ENCODE assay signal across 9 cellular contexts in the genomic region with DNA sequence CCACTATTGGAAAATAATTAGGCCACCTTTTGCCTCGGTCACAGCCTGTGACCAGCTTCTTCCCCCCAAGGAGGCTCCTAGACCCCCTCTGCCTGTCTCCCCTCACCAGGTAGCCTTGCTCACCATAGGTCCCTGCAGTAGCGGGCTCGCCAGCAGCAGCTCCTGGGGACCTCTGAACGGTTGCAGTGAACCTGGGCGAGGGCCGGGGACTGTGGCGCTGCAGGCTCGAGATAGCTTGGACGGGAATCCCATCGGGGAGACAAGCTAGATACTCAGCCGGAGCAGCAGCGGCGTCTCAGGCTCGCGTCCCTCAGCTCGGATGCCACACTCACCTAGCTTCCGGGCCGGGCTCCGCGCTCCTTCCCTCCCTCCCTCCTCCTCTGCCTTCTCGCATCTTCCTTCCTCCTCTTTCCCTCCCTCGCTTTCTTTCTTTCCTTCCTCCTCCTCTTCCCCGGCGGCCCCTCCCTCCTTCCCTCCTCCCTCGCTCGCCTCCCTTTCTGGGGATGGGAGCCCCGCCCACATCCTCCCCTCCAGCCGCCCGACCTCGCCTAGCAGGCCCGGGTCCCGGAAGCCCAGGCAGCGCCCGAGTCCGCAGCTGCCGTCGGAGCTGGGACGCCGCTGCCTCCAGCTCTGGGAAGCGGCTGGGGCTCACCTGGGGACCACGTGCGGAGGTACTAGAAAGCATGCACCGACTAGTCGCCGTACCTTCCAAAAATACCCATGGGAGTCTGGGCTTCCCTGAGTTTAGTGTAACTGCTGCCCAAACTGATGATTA. TPM values are rescaled to one million over a fixed set of nuclear protein-coding genes. Genes with fewer than 3 reads are reported as not detected.
DNase-seq lines count a peak whose midpoint lies in the region; ATAC-seq, FAIRE-seq and TF ChIP-seq lines count a peak whose summit lies in the region.
"Had no signal": no experiment of that assay in that cellular context is flagged by ENCODE, and none has a peak within 500 bp of the region (broad histone marks: within the 10 kb centered on the region; RNA-seq: fewer than 3 reads in every experiment).

A gene (minus strand): TSS at position 399 of the 775 bp plus-strand sequence. CDS start 4,603 bp downstream, outside the sequence.

- no peaks in the 10 kb centered on the region for H3K36me3 ChIP-seq in CD8-positive, alpha-beta T cell (ENCODE audit: insufficient read depth, low read length)
- peaks cover 4% of the 10 kb centered on the region for H3K36me3 ChIP-seq in left ventricle myocardium inferior

- CTCF ChIA-PET in CD8-positive, alpha-beta T cell (lab: Charles Lee): no interaction called here

- no peak for TF ChIP-seq CTCF in CD8-positive, alpha-beta T cell (IDR thresholded peaks at IDR 0.05)
- TF ChIP-seq CTCF in left ventricle myocardium inferior (IDR thresholded peaks at IDR 0.05; ENCODE audit: borderline replicate concordance): no peak

- no peaks in the 10 kb centered on the region for H3K9me3 Mint-ChIP-seq in CD8-positive, alpha-beta T cell
- no peaks in the 10 kb centered on the region for H3K9me3 Mint-ChIP-seq in activated naive CD8-positive, alpha-beta T cell (ENCODE audit: low read depth)

- no peak within 1 kb of the TSS for H3K27ac ChIP-seq in CD8-positive, alpha-beta T cell (ENCODE audit: low read depth, low read length)
- H3K27ac ChIP-seq in left ventricle myocardium inferior (replicated peaks): peak within 1 kb of the TSS; percentile 95
- H3K27ac ChIP-seq: HL-60 had no signal

- no peaks in the 10 kb centered on the region for H3K9me3 ChIP-seq in CD8-positive, alpha-beta T cell (ENCODE audit: low read length)
- H3K9me3 ChIP-seq in left ventricle myocardium inferior (replicated peaks): no peaks in the 10 kb centered on the region

- peaks cover 35% of the 10 kb centered on the region for H3K4me1 Mint-ChIP-seq in CD8-positive, alpha-beta T cell (ENCODE audit: low read depth)
- peaks cover 36% of the 10 kb centered on the region for H3K4me1 Mint-ChIP-seq in activated naive CD8-positive, alpha-beta T cell (ENCODE audit: low read depth)

- H3K36me3 Mint-ChIP-seq in CD8-positive, alpha-beta T cell: no peaks in the 10 kb centered on the region
- no peaks in the 10 kb centered on the region for H3K36me3 Mint-ChIP-seq in activated naive CD8-positive, alpha-beta T cell

- H3K27me3 ChIP-seq in CD8-positive, alpha-beta T cell (ENCODE audit: insufficient read depth, low read length): peaks cover 6% of the 10 kb centered on the region
- H3K27me3 ChIP-seq in left ventricle myocardium inferior (ENCODE audit: low read depth): peaks cover 51% of the 10 kb centered on the region

- H3K27ac Mint-ChIP-seq in CD8-positive, alpha-beta T cell: no peak within 1 kb of the TSS
- H3K27ac Mint-ChIP-seq in activated naive CD8-positive, alpha-beta T cell: no peak within 1 kb of the TSS

- peak within 1 kb of the TSS; percentile 61 for H3K4me3 Mint-ChIP-seq in CD8-positive, alpha-beta T cell
- H3K4me3 Mint-ChIP-seq in activated naive CD8-positive, alpha-beta T cell: peak within 1 kb of the TSS; percentile 86

- peaks cover 66% of the 10 kb centered on the region for H3K27me3 Mint-ChIP-seq in CD8-positive, alpha-beta T cell (ENCODE audit: low read depth)
- peaks cover 40% of the 10 kb centered on the region for H3K27me3 Mint-ChIP-seq in activated naive CD8-positive, alpha-beta T cell

- peak; percentile 64 for FAIRE-seq in HTR-8/SVneo (lab: Jason Lieb, UNC)

- no peak for ATAC-seq in CD8-positive, alpha-beta T cell
- ATAC-seq in GM19324 (IDR thresholded peaks at IDR 0.05; ENCODE audit: low FRiP score, unreplicated experiment) (no peak), HG03521 (IDR thresholded peaks at IDR 0.05; ENCODE audit: unreplicated experiment) (no peak)

- peaks cover 24% of the 10 kb centered on the region for H3K4me1 ChIP-seq in CD8-positive, alpha-beta T cell (ENCODE audit: insufficient read depth, low read length)
- H3K4me1 ChIP-seq in left ventricle myocardium inferior: peaks cover 56% of the 10 kb centered on the region

- peak within 1 kb of the TSS; percentile 41 for H3K4me3 ChIP-seq in CD8-positive, alpha-beta T cell (ENCODE audit: low read depth, low read length)
- peak within 1 kb of the TSS; percentile 84 for H3K4me3 ChIP-seq in left ventricle myocardium inferior

- no peak for DNase-seq in CD8-positive, alpha-beta T cell
- DNase-seq in HTR-8/SVneo (ENCODE audit: insufficient read length, low spot score) (peak; percentile 61), left ventricle myocardium inferior (peak; percentile 89), pulmonary artery endothelial cell (ENCODE audit: low read depth, low spot score) (peak; percentile 65), SHP77 (lab: John Stamatoyannopoulos, UW) (no peak)

- POLR2A ChIA-PET in CD8-positive, alpha-beta T cell (lab: Charles Lee): no interaction called here

- intact Hi-C loops in CD8-positive, alpha-beta T cell (cut with DNase I, micrococcal nuclease): no loop called here
- intact Hi-C loops in left ventricle myocardium inferior (cut with micrococcal nuclease): no loop called here

RNA-seq across cellular contexts. Expression of the gene that starts here (rescaled TPM):
- total RNA-seq in CD8-positive, alpha-beta T cell: not detected
- total RNA-seq in left ventricle myocardium inferior (9.8 TPM), pulmonary artery endothelial cell (64.3 and 156 TPM in 2 replicates)

Comparison
In these comparisons a context has a peak if more than half of its experiments do, and no peak if none do; other contexts are left out.
1. DNase-seq: peak in HTR-8/SVneo (single experiment), left ventricle myocardium inferior (single experiment) and pulmonary artery endothelial cell (single experiment); none in CD8-positive, alpha-beta T cell (0 of 7) and SHP77 (0 of 2).